8 cellular contexts compared by ENCODE assay signal in genomic region chr19:4472174-4472974, GRCh38. TPM values are rescaled to one million over a fixed set of nuclear protein-coding genes. Genes with fewer than 3 reads are reported as not detected.
DNase-seq lines count a peak whose midpoint lies in the region; ATAC-seq, FAIRE-seq and TF ChIP-seq lines count a peak whose summit lies in the region.

Gene HDGFL2 (plus strand): TSS chr19:4472297. CDS start chr19:4472351, 54 bp downstream.

- CTCF ChIA-PET in MCF 10A (lab: Yijun Ruan, JAX) = interaction anchor here (1.2 to 1.5 kb wide), 2 partner anchors 51 to 120 kb away, joined by 3 read pairs; no protein-coding TSS in a partner anchor
- CTCF ChIA-PET in HepG2 (lab: Yijun Ruan, JAX; ENCODE audit: low intra/inter-chr PET ratio, low total read pairs) = no interaction called here

- peak within 1 kb of the TSS; percentile 64 for H3K27ac Mint-ChIP-seq in MCF 10A (ENCODE audit: low read depth, unreplicated experiment)

- H3K27me3 ChIP-seq in HepG2 (ENCODE audit: control insufficient read depth in 1 of 2, insufficient read depth in 2 of 2, low read length in 2 of 2) (no peaks in the 10 kb centered on the region; a peak in 1 of 5 replicates), testis (no peaks in the 10 kb centered on the region)

- no peak for TF ChIP-seq RAD21 in HepG2 (CRISPR knock-in tag; IDR thresholded peaks at IDR 0.05)

- H3K4me1 ChIP-seq in HepG2 (ENCODE audit: insufficient read depth, low read length) = peaks cover 21% of the 10 kb centered on the region
- H3K4me1 ChIP-seq in testis = peaks cover 21% of the 10 kb centered on the region

- H3K4me3 Mint-ChIP-seq in MCF 10A (ENCODE audit: unreplicated experiment) = no peak within 1 kb of the TSS

- no peak within 1 kb of the TSS for H2AFZ ChIP-seq in HepG2 (ENCODE audit: low read length)

- in situ Hi-C loops in HepG2 (cut with HindIII; ENCODE audit: extremely low pct_ligation_motif_present, low pct_unique_long_range_greater_than_20kb) = no loop called here

- H3K9me3 ChIP-seq in KOPT-K1 (ENCODE audit: insufficient read depth, low read length, poor library complexity, severe bottlenecking) (no peaks in the 10 kb centered on the region), HepG2 (ENCODE audit: low read length) (no peaks in the 10 kb centered on the region), testis (no peaks in the 10 kb centered on the region)

- WGBS in HepG2 (ENCODE audit: low lambda C conversion rate) = 0% methylated on average over 6 of the region's 71 CpGs
- 1 to 2% methylated on average over 11 to 45 of the region's 71 CpGs for WGBS in testis, 2 donors

- H4K20me1 ChIP-seq in HepG2 (ENCODE audit: insufficient read depth, low read length) = 0 out of 2 replicates have a peak, but pooled peaks cover 4% of the 10 kb centered on the region

- TF ChIP-seq EP300 in HepG2 (IDR thresholded peaks at IDR 0.05; ENCODE audit: low read depth in 2 of 2, low read length in 2 of 2) (no peak), HepG2 (CRISPR knock-in tag; IDR thresholded peaks at IDR 0.05; ENCODE audit: borderline replicate concordance) (no peak)

- no TSS peak for BruUV-seq in MCF 10A (replicated peaks; lab: Mats Ljungman, UMichigan)
- no TSS peak for BruUV-seq in HepG2 (replicated peaks; lab: Mats Ljungman, UMichigan)

- peaks cover 20% of the 10 kb centered on the region for H3K4me1 Mint-ChIP-seq in MCF 10A (ENCODE audit: insufficient read depth, unreplicated experiment)

- no peaks in the 10 kb centered on the region for H3K9me3 Mint-ChIP-seq in MCF 10A (ENCODE audit: unreplicated experiment)

- H3K4me3 ChIP-seq in HepG2 (replicated peaks in 1 of 3; ENCODE audit: insufficient read depth in 1 of 3, low read depth in 2 of 3, low read length in 3 of 3) (peak within 1 kb of the TSS; percentile 79 to 94 (median 94)), testis (peak within 1 kb of the TSS; percentile 88 to 91)

- H3K9ac ChIP-seq in HepG2 (ENCODE audit: insufficient read depth, low read depth, low read length) = peak within 1 kb of the TSS; percentile 94

- TF ChIP-seq CTCF in MCF 10A (IDR thresholded peaks at IDR 0.05; ENCODE audit: unreplicated experiment) (no peak), HepG2 (CRISPR knock-in tag; IDR thresholded peaks at IDR 0.05) (no peak), testis (IDR thresholded peaks at IDR 0.05) (no peak)

- peaks cover 23% of the 10 kb centered on the region for H3K36me3 ChIP-seq in KOPT-K1 (ENCODE audit: insufficient read depth, low read length)
- H3K36me3 ChIP-seq in HepG2 (replicated peaks in 1 of 2; ENCODE audit: control insufficient read depth in 1 of 2, insufficient read depth in 2 of 2, low read length in 2 of 2) = peaks cover 9 to 19% of the 10 kb centered on the region in 2 experiments; a peak in 4 of 5 replicates
- H3K36me3 ChIP-seq in testis (ENCODE audit: low read depth, missing control alignments) = no peaks in the 10 kb centered on the region

- FAIRE-seq in GM12892 (lab: Jason Lieb, UNC) (no peak), HepG2 (lab: Jason Lieb, UNC) (no peak)

- no peaks in the 10 kb centered on the region for H3K27me3 Mint-ChIP-seq in MCF 10A (ENCODE audit: insufficient read depth, unreplicated experiment)

- intact Hi-C loops in MCF 10A (cut with micrococcal nuclease) (no loop called here), HepG2 (cut with micrococcal nuclease; ENCODE audit: unreplicated experiment) (loop anchor here (5.0 kb wide), 1 partner anchor 65 kb away; the partner anchor contains the start of gene PLIN5), testis (cut with DNase I; ENCODE audit: low total_unique reads) (no loop called here)

- DNase-seq in GM12892 (ENCODE audit: insufficient read length) (peak; percentile 22), MCF 10A (ENCODE audit: unreplicated experiment) (no peak), HepG2 (ENCODE audit: low spot score) (no peak), testis (no peak), SIG-M5 treated with dmso at 0.1 percent for 504 hours (lab: John Stamatoyannopoulos, UW; ENCODE audit: unreplicated experiment) (no peak), DMS53 (lab: John Stamatoyannopoulos, UW) (no peak), GOT3 (lab: John Stamatoyannopoulos, UW) (no peak)

- peak within 1 kb of the TSS; percentile 77 for H3K4me2 ChIP-seq in HepG2 (ENCODE audit: low read depth, low read length)

- peaks cover 22% of the 10 kb centered on the region for H3K79me2 ChIP-seq in HepG2 (ENCODE audit: insufficient read depth, low read length)

- H3K27ac ChIP-seq in KOPT-K1 (ENCODE audit: low read depth, low read length, poor library complexity, severe bottlenecking) (peak within 1 kb of the TSS; percentile 64), HepG2 (ENCODE audit: extremely low read length, insufficient read depth, low read length) (peak within 1 kb of the TSS; percentile 88), testis (peak within 1 kb of the TSS; percentile 60 to 80)

- POLR2A ChIA-PET in MCF 10A (lab: Yijun Ruan, JAX) = interaction anchor here (0.5 to 7.6 kb wide), 12 partner anchors 10 to 466 kb away, joined by 3 to 67 read pairs (median 4); partner anchors contain the start of genes CHAF1A, TICAM1, UBXN6 and YJU2
- POLR2A ChIA-PET in HepG2 (lab: Yijun Ruan, JAX) = interaction anchor here (0.9 to 2.6 kb wide), 18 partner anchors 10 to 414 kb away, joined by 3 to 37 read pairs (median 8); partner anchors contain the start of genes CHAF1A, LRG1, PLIN4 and PLIN5

- TF ChIP-seq POLR2A in GM12892 (IDR thresholded peaks at IDR 0.05; ENCODE audit: low read depth, low read length) (peak; percentile 33; the same call in 1 of the 2 replicates), HepG2 (IDR thresholded peaks at IDR 0.05; ENCODE audit: insufficient read depth in 1 of 2, low read depth in 2 of 2, low read length in 2 of 2) (no peak; a peak in 1 of 4 replicates), testis (IDR thresholded peaks at IDR 0.05) (no peak)

- H3K36me3 Mint-ChIP-seq in MCF 10A (ENCODE audit: insufficient read depth, unreplicated experiment) = peaks cover 13% of the 10 kb centered on the region

- ATAC-seq in HepG2 = no peak

TF ChIP-seq in HepG2, 621 proteins besides CTCF, POLR2A, EP300 and RAD21 (continues in another document):
- TF ChIP-seq ZBTB43 (CRISPR knock-in tag; conservative IDR thresholded peaks at IDR 0.05) (0 out of 2 replicates have a peak, but pooled peaks have one; percentile 18), ZNF18 (CRISPR knock-in tag; IDR thresholded peaks at IDR 0.05; ENCODE audit: insufficient replicate concordance) (peak; percentile 32)

RNA-seq across cellular contexts. Expression of gene HDGFL2, which starts in this region (rescaled TPM):
- 15.9 TPM for polyA plus RNA-seq in GM12892 (2012; ENCODE audit: missing spikeins)
- total RNA-seq in MCF 10A (2022) (46.3 and 53.8 TPM in 2 replicates), HepG2 (2016; rRNA removed; fragmentation: Illumina TruSeq; extraction: Trizol) (47.9 and 51.1 TPM in 2 replicates), testis (10 to 100 TPM; 81.4 to 95.8 TPM)
- total RNA-seq in HepG2 (2016; cell fraction: cytosol; rRNA removed; fragmentation: Illumina TruSeq; extraction: Trizol; ENCODE audit: low read depth) = 7.5 and 8.8 TPM in 2 replicates
- 38.9 and 55.4 TPM in 2 replicates for total RNA-seq in HepG2 (2016; cell fraction: insoluble cytoplasmic fraction; rRNA removed; fragmentation: Illumina TruSeq; extraction: Trizol)
- total RNA-seq in HepG2 (2016; cell fraction: membrane; rRNA removed; fragmentation: Illumina TruSeq; extraction: Trizol) = 11.6 and 13.8 TPM in 2 replicates
- 29.4 and 31.2 TPM in 2 replicates for total RNA-seq in HepG2 (2016; cell fraction: nucleus; rRNA removed; fragmentation: Illumina TruSeq; extraction: Trizol)
- polyA plus RNA-seq in HepG2 (2011; rRNA removed) (20.0 and 26.0 TPM in 2 replicates), testis (ENCODE audit: insufficient read depth, low read depth, low replicate concordance) (141 TPM)
- 11.0 and 22.9 TPM in 2 replicates for polyA plus RNA-seq in HepG2 (2011; cell fraction: cytosol; rRNA removed)
- 50.4 and 56.5 TPM in 2 replicates for polyA plus RNA-seq in HepG2 (2011; cell fraction: nucleus; rRNA removed)
- polyA plus RNA-seq in HepG2 (2012) = 20.9 and 29.2 TPM in 2 replicates
- polyA plus RNA-seq in HepG2 (2016; cell fraction: cytosol; fragmentation: Illumina TruSeq; extraction: Trizol; ENCODE audit: low read depth) = 5.7 and 6.4 TPM in 2 replicates
- 59.0 and 65.1 TPM in 2 replicates for polyA plus RNA-seq in HepG2 (2016; cell fraction: insoluble cytoplasmic fraction; fragmentation: Illumina TruSeq; extraction: Trizol; ENCODE audit: low read depth)
- polyA plus RNA-seq in HepG2 (2016; cell fraction: membrane; fragmentation: Illumina TruSeq; extraction: Trizol; ENCODE audit: low read depth) = 8.6 and 10.8 TPM in 2 replicates
- polyA plus RNA-seq in HepG2 (2016; cell fraction: nucleus; fragmentation: Illumina TruSeq; extraction: Trizol; ENCODE audit: insufficient read depth, low read depth) = 76.7 and 79.6 TPM in 2 replicates
- polyA minus RNA-seq in HepG2 (2011; rRNA and poly(A)+ RNA removed; ENCODE audit: low replicate concordance) = 12.6 and 23.4 TPM in 2 replicates
- polyA minus RNA-seq in HepG2 (2011; cell fraction: cytosol; rRNA and poly(A)+ RNA removed) = 10.2 and 16.9 TPM in 2 replicates
- 12.0 and 12.8 TPM in 2 replicates for polyA minus RNA-seq in HepG2 (2011; cell fraction: nucleus; rRNA and poly(A)+ RNA removed)
